22 cellular contexts compared by ENCODE assay signal in the genomic region with DNA sequence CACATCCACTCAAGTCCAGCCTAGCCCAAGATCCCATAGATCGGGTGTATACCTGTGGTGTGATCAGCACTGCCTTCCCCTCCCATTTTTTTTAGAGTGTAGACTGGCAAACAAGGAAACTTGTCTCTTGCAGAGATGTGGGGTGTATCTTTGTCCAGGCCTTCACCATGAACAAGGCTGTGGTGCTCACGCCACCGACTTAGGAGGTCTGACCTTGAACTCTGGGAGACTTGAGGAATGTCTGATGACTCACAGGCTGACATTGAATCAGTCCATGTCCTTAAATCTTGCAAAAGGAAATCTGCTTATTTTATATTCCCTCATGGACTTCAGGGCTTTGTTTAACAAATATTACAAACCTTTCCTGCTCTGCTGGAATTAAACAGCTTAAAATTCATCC. TPM values are rescaled to one million over a fixed set of nuclear protein-coding genes. Genes with fewer than 3 reads are reported as not detected.
DNase-seq lines count a peak whose midpoint lies in the region; ATAC-seq, FAIRE-seq and TF ChIP-seq lines count a peak whose summit lies in the region.
"Had no signal": no experiment of that assay in that cellular context is flagged by ENCODE, and none has a peak within 500 bp of the region (broad histone marks: within the 10 kb centered on the region; RNA-seq: fewer than 3 reads in every experiment).

No MANE protein-coding gene starts in this region.

- TF ChIP-seq CTCF in HFFc6 (IDR thresholded peaks at IDR 0.05) (no peak), K562 (IDR thresholded peaks at IDR 0.05 in 2 of 3, conservative IDR thresholded peaks at IDR 0.05 in 1 of 3; ENCODE audit: insufficient read depth in 2 of 3, low read depth in 1 of 3, low read length in 3 of 3) (no peak), fibroblast of villous mesenchyme (IDR thresholded peaks at IDR 0.05; ENCODE audit: insufficient read depth, low read depth, low read length) (no peak), smooth muscle cell (IDR thresholded peaks at IDR 0.05; ENCODE audit: borderline replicate concordance, insufficient read depth, poor library complexity, severe bottlenecking) (no peak)

- H3K4me1 Mint-ChIP-seq in HFFc6 (ENCODE audit: low read depth), result peaks cover 61% of the 10 kb centered on the region
- H3K4me1 Mint-ChIP-seq in activated CD4-positive, alpha-beta T cell treated with anti-CD3 and anti-CD28 coated beads, Interleukin-2, amount 10 ng/mL, durations not matched to agents 24 days and 14 days, result peaks cover 6% of the 10 kb centered on the region

- H3K4me2 ChIP-seq in K562 (ENCODE audit: insufficient read depth, low read length), result no peak overlapping the region
- H3K4me2 ChIP-seq in smooth muscle cell, result peak overlapping the region; percentile 42

- H2AFZ ChIP-seq in K562 (ENCODE audit: low read depth, low read length) (peak overlapping the region; percentile 32; the same call in 1 of the 2 replicates), smooth muscle cell (ENCODE audit: low read depth) (no peak overlapping the region)

- H3K27me3 ChIP-seq in K562 (ENCODE audit: control insufficient read depth in 2 of 2, insufficient read depth in 2 of 2, low read length in 2 of 2) (no peaks in the 10 kb centered on the region), smooth muscle cell (ENCODE audit: low read depth) (no peaks in the 10 kb centered on the region)
- H3K27me3 ChIP-seq: colonic mucosa, left lung had no signal

- no peak for TF ChIP-seq RAD21 in K562 (CRISPR knock-in tag; conservative IDR thresholded peaks at IDR 0.05 in 1 of 2, IDR thresholded peaks at IDR 0.05 in 1 of 2)

- CTCF ChIA-PET in K562 (lab: Yijun Ruan, JAX; ENCODE audit: low intra/inter-chr PET ratio), result no interaction called here

- H3K9me3 Mint-ChIP-seq in HFFc6, result no peaks in the 10 kb centered on the region
- no peaks in the 10 kb centered on the region for H3K9me3 Mint-ChIP-seq in activated CD4-positive, alpha-beta T cell treated with anti-CD3 and anti-CD28 coated beads, Interleukin-2, amount 10 ng/mL, durations not matched to agents 24 days and 14 days
- H3K9me3 Mint-ChIP-seq: activated B cell treated with CpG ODN at 0.5 μM for 24 hours; activated T-helper 2 cell treated with anti-CD3 and anti-CD28 coated beads, Interferon-gamma antibody, Interleukin-2, Interleukin-4, amounts not matched to agents 10 μg/mL and 5 μg/mL and 100 μg/mL, durations not matched to agents 14 hours and 24 hours and 36 hours; stimulated activated memory B cell treated with anti-CD40 and anti-IgM and Interleukin-4, amounts not matched to agents 10 μg/mL and 1 μg/mL and 100 μg/mL, for 72 hours; type B pancreatic cell had no signal

- no peak for TF ChIP-seq EP300 in K562 (IDR thresholded peaks at IDR 0.05; ENCODE audit: low read length)

- H4K20me1 ChIP-seq in K562 (replicated peaks; ENCODE audit: control insufficient read depth, insufficient read depth, low read length) (no peaks in the 10 kb centered on the region), smooth muscle cell (ENCODE audit: low read depth) (no peaks in the 10 kb centered on the region)

- POLR2A ChIA-PET in K562 (lab: Yijun Ruan, JAX), result no interaction called here

- H3K27ac Mint-ChIP-seq in HFFc6, result peak overlapping the region; percentile 42
- H3K27ac Mint-ChIP-seq in activated CD4-positive, alpha-beta T cell treated with anti-CD3 and anti-CD28 coated beads, Interleukin-2, amount 10 ng/mL, durations not matched to agents 24 days and 14 days, result no peak overlapping the region
- H3K27ac Mint-ChIP-seq: activated B cell treated with CpG ODN at 0.5 μM for 24 hours; activated T-helper 2 cell treated with anti-CD3 and anti-CD28 coated beads, Interferon-gamma antibody, Interleukin-2, Interleukin-4, amounts not matched to agents 10 μg/mL and 5 μg/mL and 100 μg/mL, durations not matched to agents 14 hours and 24 hours and 36 hours; CD14-positive monocyte; stimulated activated memory B cell treated with anti-CD40 and anti-IgM and Interleukin-4, amounts not matched to agents 10 μg/mL and 1 μg/mL and 100 μg/mL, for 72 hours; type B pancreatic cell had no signal

- no peak overlapping the region for H3K4me3 ChIP-seq in K562
- no peak overlapping the region for H3K4me3 ChIP-seq in fibroblast of villous mesenchyme (ENCODE audit: low read depth, low read length)
- no peak overlapping the region for H3K4me3 ChIP-seq in smooth muscle cell
- H3K4me3 ChIP-seq: colonic mucosa, left lung had no signal

- DNase-seq in HFFc6 (peak; percentile 47), K562 (ENCODE audit: extremely low read depth in 1 of 4, low spot score in 3 of 4) (no peak), fibroblast of villous mesenchyme (ENCODE audit: low read depth) (peak; percentile 82), smooth muscle cell (lab: John Stamatoyannopoulos, UW; ENCODE audit: unreplicated experiment) (no peak), NCI-H446 treated with DMSO at 0.1 percent for 48 hours (lab: John Stamatoyannopoulos, UW) (no peak), NCI-H69 (lab: John Stamatoyannopoulos, UW) (no peak)
- DNase-seq in activated CD4-positive, alpha-beta T cell treated with anti-CD3 and anti-CD28 coated beads, Interleukin-2, amount 10 ng/mL, durations not matched to agents 24 days and 14 days, result no peak
- DNase-seq: activated B cell treated with CpG ODN at 0.5 μM for 24 hours, amniotic stem cell, colonic mucosa, DND-41, KG1, left lung, NCI-H1417, NCI-H2227 treated with DMSO at 0.1 percent for 48 hours, small intestine, T-helper 2 cell had no signal

- H3K27me3 Mint-ChIP-seq in HFFc6 (ENCODE audit: insufficient read depth), result no peaks in the 10 kb centered on the region
- H3K27me3 Mint-ChIP-seq in activated CD4-positive, alpha-beta T cell treated with anti-CD3 and anti-CD28 coated beads, Interleukin-2, amount 10 ng/mL, durations not matched to agents 24 days and 14 days, result peaks cover 14% of the 10 kb centered on the region
- H3K27me3 Mint-ChIP-seq: type B pancreatic cell had no signal

- ATAC-seq in K562 (no peak), GM21526 (IDR thresholded peaks at IDR 0.05; ENCODE audit: low FRiP score, unreplicated experiment) (no peak)
- ATAC-seq: left lung; stimulated activated memory B cell treated with anti-CD40 and anti-IgM and Interleukin-4, amounts not matched to agents 10 μg/mL and 1 μg/mL and 100 μg/mL, for 72 hours had no signal

- H3K4me1 ChIP-seq in K562 (replicated peaks in 1 of 2; ENCODE audit: control insufficient read depth in 2 of 2, insufficient read depth in 2 of 2, low read length in 2 of 2) (peaks cover 2 to 10% of the 10 kb centered on the region in 2 experiments; a peak in 3 of 5 replicates), smooth muscle cell (ENCODE audit: low read depth) (peaks cover 5% of the 10 kb centered on the region)
- H3K4me1 ChIP-seq: colonic mucosa had no signal

- H3K4me3 Mint-ChIP-seq in HFFc6, result no peak overlapping the region
- H3K4me3 Mint-ChIP-seq in activated CD4-positive, alpha-beta T cell treated with anti-CD3 and anti-CD28 coated beads, Interleukin-2, amount 10 ng/mL, durations not matched to agents 24 days and 14 days, result no peak overlapping the region
- H3K4me3 Mint-ChIP-seq: activated B cell treated with CpG ODN at 0.5 μM for 24 hours; CD14-positive monocyte; stimulated activated memory B cell treated with anti-CD40 and anti-IgM and Interleukin-4, amounts not matched to agents 10 μg/mL and 1 μg/mL and 100 μg/mL, for 72 hours; type B pancreatic cell had no signal

- peaks cover 4% of the 10 kb centered on the region for H3F3A ChIP-seq in smooth muscle cell (ENCODE audit: low read depth)

- WGBS in K562 (ENCODE audit: insufficient coverage, low coverage, missing lambda C conversion rate), result 38% methylated on average over 3 of the region's 3 CpGs
- WGBS in smooth muscle cell (ENCODE audit: low lambda C conversion rate), result 56% methylated on average over 3 of the region's 3 CpGs

- H3K9ac ChIP-seq in K562 (ENCODE audit: insufficient read depth in 1 of 2, low read depth in 2 of 2, low read length in 2 of 2) (no peak overlapping the region), smooth muscle cell (ENCODE audit: low read depth) (no peak overlapping the region)

- H3K9me3 ChIP-seq in K562 (replicated peaks; ENCODE audit: control insufficient read depth, insufficient read depth, low read depth, low read length) (no peaks in the 10 kb centered on the region), smooth muscle cell (replicated peaks; ENCODE audit: low read depth) (no peaks in the 10 kb centered on the region)
- H3K9me3 ChIP-seq: colonic mucosa, left lung had no signal

- H3K9me1 ChIP-seq in K562 (ENCODE audit: control insufficient read depth, insufficient read depth, low read length), result no peaks in the 10 kb centered on the region

- BruUV-seq in K562 (replicated peaks; lab: Mats Ljungman, UMichigan), result no TSS peak

- no peak overlapping the region for H3K27ac ChIP-seq in K562 (ENCODE audit: extremely low read depth, low read depth, low read length)
- no peak overlapping the region for H3K27ac ChIP-seq in smooth muscle cell (ENCODE audit: low read depth)
- H3K27ac ChIP-seq: colonic mucosa, left lung had no signal

- intact Hi-C loops in K562 (cut with micrococcal nuclease), result no loop called here
- intact Hi-C loops in activated CD4-positive, alpha-beta T cell treated with anti-CD3 and anti-CD28 coated beads, Interleukin-2, amount 10 ng/mL, durations not matched to agents 24 days and 14 days (cut with micrococcal nuclease), result no loop called here

- peaks cover 2% of the 10 kb centered on the region; the same call in 1 of the 3 replicates for H3K79me2 ChIP-seq in K562 (ENCODE audit: control insufficient read depth, insufficient read depth, low read length)
- no peaks in the 10 kb centered on the region for H3K79me2 ChIP-seq in smooth muscle cell (ENCODE audit: low read depth)

- H3K36me3 Mint-ChIP-seq in HFFc6 (ENCODE audit: low read depth), result no peaks in the 10 kb centered on the region
- no peaks in the 10 kb centered on the region for H3K36me3 Mint-ChIP-seq in activated CD4-positive, alpha-beta T cell treated with anti-CD3 and anti-CD28 coated beads, Interleukin-2, amount 10 ng/mL, durations not matched to agents 24 days and 14 days (ENCODE audit: low read depth)
- H3K36me3 Mint-ChIP-seq: CD14-positive monocyte; stimulated activated memory B cell treated with anti-CD40 and anti-IgM and Interleukin-4, amounts not matched to agents 10 μg/mL and 1 μg/mL and 100 μg/mL, for 72 hours; type B pancreatic cell had no signal

- no peak for TF ChIP-seq POLR2A in K562 (conservative IDR thresholded peaks at IDR 0.05)

- H3K36me3 ChIP-seq in K562 (ENCODE audit: control insufficient read depth, insufficient read depth, low read length) (no peaks in the 10 kb centered on the region), smooth muscle cell (ENCODE audit: low read depth) (no peaks in the 10 kb centered on the region)
- H3K36me3 ChIP-seq: colonic mucosa, left lung had no signal

- no peak for FAIRE-seq in K562 (lab: Jason Lieb, UNC)
- FAIRE-seq: small intestine had no signal

- in situ Hi-C loops in K562 (cut with MboI), result no loop called here

RNA-seq across cellular contexts. Expression of gene CTIF, which starts 4.5 kb away (rescaled TPM):
- total RNA-seq in HFFc6 (2021; fragmentation: NEBNext Ultra II Directional; extraction: Animal tissue kit (Norgen Biotek cat#: 25700)), result 100 to 1,000 TPM in 1 of 6 experiments, 10 to 100 TPM in 5; 77.6 to 100 (median 79.2) TPM
- total RNA-seq in K562 (2011; cell fraction: chromatin; rRNA removed; ENCODE audit: low replicate concordance), result 20.1 and 49.3 TPM in 2 replicates
- total RNA-seq in K562 (2011; cell fraction: nucleolus; rRNA removed), result 14.0 and 21.6 TPM in 2 replicates
- total RNA-seq in K562 (2011; cell fraction: nucleoplasm; rRNA removed), result 17.9 and 22.7 TPM in 2 replicates
- total RNA-seq in K562 (2014; rRNA removed) (2.2 and 6.6 TPM in 2 replicates), K562 (2014; rRNA removed; fragmentation: Illumina TruSeq; extraction: Trizol) (1.5 TPM in 2 replicates), K562 (2015; rRNA removed; fragmentation: Illumina TruSeq; extraction: Trizol) (2.4 and 3.7 TPM in 2 replicates), K562 (2021) (8.5 and 11.5 TPM in 2 replicates), fibroblast of villous mesenchyme (71.5 and 86.4 TPM in 2 replicates), smooth muscle cell (25.3 and 26.0 TPM in 2 replicates)
- polyA plus RNA-seq in K562 (2011; rRNA removed) (2.2 and 4.8 TPM in 2 replicates), K562 (2014; fragmentation: Illumina TruSeq; extraction: Trizol) (3.9 and 4.2 TPM in 2 replicates), K562 (2014; fragmentation: Nextera tagmentation; extraction: Ambion mirVana) (under 1 TPM; 0.17 to 0.31 TPM), K562 (2014; rRNA removed) (4.1 and 6.0 TPM in 2 replicates), smooth muscle cell (22.2 and 30.9 TPM in 2 replicates)
- polyA plus RNA-seq in K562 (2011; cell fraction: cytosol; rRNA removed), result 1.7 and 2.8 TPM in 2 replicates
- polyA plus RNA-seq in K562 (2011; cell fraction: nucleus; rRNA removed), result 14.2 and 21.5 TPM in 2 replicates
- 5.6 and 6.6 TPM in 2 replicates for polyA plus RNA-seq in K562 (2012)
- 2.0 and 2.6 TPM in 2 replicates for polyA minus RNA-seq in K562 (2011; rRNA and poly(A)+ RNA removed)
- 3.9 and 8.2 TPM in 2 replicates for polyA minus RNA-seq in K562 (2011; cell fraction: cytosol; rRNA and poly(A)+ RNA removed)
- 4.8 and 13.1 TPM in 2 replicates for polyA minus RNA-seq in K562 (2011; cell fraction: nucleus; rRNA and poly(A)+ RNA removed)
- 6.5 and 9.5 TPM in 2 replicates for total RNA-seq in activated CD4-positive, alpha-beta T cell treated with anti-CD3 and anti-CD28 coated beads, Interleukin-2, amount 10 ng/mL, durations not matched to agents 24 days and 14 days

Comparison
In these comparisons a context has a peak if more than half of its experiments do, and no peak if none do; other contexts are left out.
1. DNase-seq: peak in HFFc6 (single experiment) and fibroblast of villous mesenchyme (single experiment); none in K562 (0 of 4), smooth muscle cell (single experiment), NCI-H446 treated with DMSO at 0.1 percent for 48 hours (single experiment), activated CD4-positive, alpha-beta T cell treated with anti-CD3 and anti-CD28 coated beads, Interleukin-2, amount 10 ng/mL, durations not matched to agents 24 days and 14 days (single experiment) and NCI-H69 (single experiment).